Comparison of ENCODE assay signal across 10 cellular contexts in the genomic region with DNA sequence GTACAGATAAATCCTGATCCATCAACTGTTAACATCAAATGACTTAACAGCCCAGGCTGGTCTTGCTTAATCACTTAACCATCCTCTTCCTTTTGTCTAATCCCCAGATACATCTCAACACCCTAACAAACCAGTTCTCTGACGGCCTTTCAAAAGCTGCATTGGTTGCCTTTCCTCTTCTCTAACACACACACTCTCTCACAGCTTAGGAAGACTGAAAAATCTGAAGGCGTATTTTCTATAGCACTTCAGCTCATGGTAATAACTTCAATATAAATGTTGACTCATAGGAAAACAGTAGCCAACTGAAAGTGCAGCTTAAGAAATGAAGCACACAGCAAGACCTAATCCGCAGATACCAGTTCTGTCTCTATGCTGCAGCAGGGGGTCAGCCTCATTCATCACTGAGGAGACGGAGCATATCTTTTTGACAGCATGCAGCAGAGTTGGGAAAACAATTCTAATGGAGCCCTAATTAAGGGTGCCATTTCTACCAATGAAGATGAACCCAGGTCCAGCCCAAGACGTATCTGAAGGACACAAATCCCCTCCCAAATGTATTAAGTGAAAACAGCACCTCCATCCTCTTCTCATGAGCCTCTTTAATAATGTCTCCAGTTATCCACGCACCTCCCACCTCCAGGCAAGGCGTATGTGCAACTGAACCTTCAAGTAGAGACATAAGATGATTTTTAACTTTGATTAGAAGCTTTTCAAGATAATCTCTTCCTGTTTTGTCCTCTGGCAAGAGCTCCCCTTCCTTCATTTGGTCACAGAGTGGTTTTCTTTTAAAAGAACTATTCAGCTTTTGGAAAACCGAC.
DNase-seq lines count a peak whose midpoint lies in the region; ATAC-seq, FAIRE-seq and TF ChIP-seq lines count a peak whose summit lies in the region.
"Had no signal": no experiment of that assay in that cellular context is flagged by ENCODE, and none has a peak within 500 bp of the region (broad histone marks: within the 10 kb centered on the region; RNA-seq: fewer than 3 reads in every experiment).

No MANE protein-coding gene starts in this region.

- WGBS in esophagus muscularis mucosa = 51% methylated on average over 8 of the region's 8 CpGs

- FAIRE-seq in GM18507 (lab: Jason Lieb, UNC) = peak; percentile 45

- no peak overlapping the region for H3K27ac ChIP-seq in HCT116 (ENCODE audit: low read depth, low read length)
- H3K27ac ChIP-seq in effector memory CD4-positive, alpha-beta T cell (ENCODE audit: insufficient read depth, low read length, poor library complexity, severe bottlenecking) = no peak overlapping the region
- no peak overlapping the region for H3K27ac ChIP-seq in esophagus muscularis mucosa (replicated peaks in 1 of 4)

- no peak overlapping the region for H3K9ac ChIP-seq in HCT116 (ENCODE audit: low read length)

- H3K4me2 ChIP-seq in HCT116 (ENCODE audit: low read length) = peak overlapping the region; percentile 56

- no peak for DNase-seq in GM18507 (ENCODE audit: extremely low spot score, insufficient read length, low read depth)
- no peak for DNase-seq in HCT116 (ENCODE audit: low read depth, low spot score)
- peak; percentile 60 for DNase-seq in NOMO-1 treated with DMSO at 0.1 percent for 48 hours (lab: John Stamatoyannopoulos, UW; ENCODE audit: unreplicated experiment)
- no peak for DNase-seq in SW 1271 (lab: John Stamatoyannopoulos, UW)
- no peak for DNase-seq in left cardiac atrium
- DNase-seq in effector memory CD4-positive, alpha-beta T cell = no peak
- no peak for DNase-seq in esophagus muscularis mucosa (ENCODE audit: extremely low spot score)
- DNase-seq: head of caudate nucleus, NCI-H187 treated with DMSO at 0.1 percent for 48 hours had no signal

- no peak for TF ChIP-seq RAD21 in HCT116 (IDR thresholded peaks at IDR 0.05; ENCODE audit: low read depth)

- no peaks in the 10 kb centered on the region for H3K79me2 ChIP-seq in HCT116 (ENCODE audit: insufficient read depth, low read length)

- peak overlapping the region; percentile 38 for H2AFZ ChIP-seq in HCT116 (ENCODE audit: low read depth, low read length, poor library complexity, severe bottlenecking)

- TF ChIP-seq POLR2A in HCT116 (IDR thresholded peaks at IDR 0.05; ENCODE audit: borderline replicate concordance, extremely low read depth, insufficient read depth, insufficient read length) (no peak), esophagus muscularis mucosa (IDR thresholded peaks at IDR 0.05; ENCODE audit: low read depth) (no peak)

- H3K4me1 ChIP-seq in HCT116 (ENCODE audit: control insufficient read depth in 1 of 2, insufficient read depth in 2 of 2, low read length in 2 of 2) = peaks cover 0 to 10% of the 10 kb centered on the region in 2 experiments; a peak in 2 of 4 replicates
- H3K4me1 ChIP-seq in effector memory CD4-positive, alpha-beta T cell (ENCODE audit: control insufficient read depth, insufficient read depth, low read length, poor library complexity, severe bottlenecking) = no peaks in the 10 kb centered on the region
- H3K4me1 ChIP-seq in esophagus muscularis mucosa = no peaks in the 10 kb centered on the region

- CTCF ChIA-PET in HCT116 (lab: Charles Lee) = no interaction called here

- no peak overlapping the region for H3K4me3 ChIP-seq in HCT116 (replicated peaks in 1 of 2; ENCODE audit: low read depth in 1 of 2, low read length in 2 of 2)
- no peak overlapping the region for H3K4me3 ChIP-seq in effector memory CD4-positive, alpha-beta T cell (ENCODE audit: insufficient read depth, low read depth, low read length, poor library complexity, severe bottlenecking)
- no peak overlapping the region for H3K4me3 ChIP-seq in esophagus muscularis mucosa

- H3K9me2 ChIP-seq in HCT116 (ENCODE audit: insufficient read depth) = no peaks in the 10 kb centered on the region

- POLR2A ChIA-PET in HCT116 (lab: Charles Lee) = no interaction called here

- no TSS peak for BruUV-seq in HCT116 (replicated peaks; lab: Mats Ljungman, UMichigan)

- RAD21 ChIA-PET in HCT116 (lab: Charles Lee; ENCODE audit: low non-redundant PET in 1 of 2, low total read pairs in 2 of 2, uncharacterized antibody in 2 of 2, unreplicated experiment in 2 of 2) = no interaction called here

- H3K27me3 ChIP-seq in HCT116 (ENCODE audit: insufficient read depth, low read length) (no peaks in the 10 kb centered on the region), esophagus muscularis mucosa (peaks cover 0 to 23% (median 0%) of the 10 kb centered on the region in 4 donors)
- H3K27me3 ChIP-seq in effector memory CD4-positive, alpha-beta T cell (replicated peaks; ENCODE audit: control insufficient read depth, insufficient read depth, low read length, poor library complexity, severe bottlenecking) = no peaks in the 10 kb centered on the region

- no peak for TF ChIP-seq EP300 in esophagus muscularis mucosa (IDR thresholded peaks at IDR 0.05)

- intact Hi-C loops in HCT116 (cut with micrococcal nuclease) = no loop called here
- intact Hi-C loops in left cardiac atrium (cut with DNase I) = no loop called here
- intact Hi-C loops in esophagus muscularis mucosa (cut with DNase I) = no loop called here

- H3K9me3 ChIP-seq in HCT116 (ENCODE audit: control insufficient read depth in 1 of 2, insufficient read depth in 1 of 2, low read depth in 1 of 2, low read length in 2 of 2) (no peaks in the 10 kb centered on the region), esophagus muscularis mucosa (no peaks in the 10 kb centered on the region)
- H3K9me3 ChIP-seq in effector memory CD4-positive, alpha-beta T cell (ENCODE audit: control insufficient read depth, low read length) = no peaks in the 10 kb centered on the region

- H3K36me3 ChIP-seq in HCT116 (ENCODE audit: control insufficient read depth in 1 of 2, insufficient read depth in 2 of 2, low read length in 2 of 2) = no peaks in the 10 kb centered on the region
- H3K36me3 ChIP-seq in effector memory CD4-positive, alpha-beta T cell (ENCODE audit: control insufficient read depth, insufficient read depth, low read length) = no peaks in the 10 kb centered on the region
- H3K36me3 ChIP-seq in esophagus muscularis mucosa = no peaks in the 10 kb centered on the region

- ATAC-seq in HCT116 (no peak), esophagus mucosa (peak; percentile 95), left cardiac atrium (no peak)

- TF ChIP-seq CTCF in HCT116 (IDR thresholded peaks at IDR 0.05 in 2 of 3, conservative IDR thresholded peaks at IDR 0.05 in 1 of 3; ENCODE audit: borderline replicate concordance in 1 of 3, insufficient read depth in 1 of 3, low read depth in 2 of 3, low read length in 2 of 3) (no peak), esophagus muscularis mucosa (IDR thresholded peaks at IDR 0.05) (no peak)

- no peaks in the 10 kb centered on the region for H4K20me1 ChIP-seq in HCT116 (ENCODE audit: insufficient read depth)

TF ChIP-seq in HCT116, 20 proteins besides CTCF, POLR2A, EP300 and RAD21:
- TF ChIP-seq SP1 (IDR thresholded peaks at IDR 0.05; ENCODE audit: low read depth) (no peak), SIN3A (IDR thresholded peaks at IDR 0.05; ENCODE audit: low read depth) (no peak), SRF (IDR thresholded peaks at IDR 0.05; ENCODE audit: low read depth) (no peak), CEBPB (IDR thresholded peaks at IDR 0.05; ENCODE audit: low read depth) (no peak), ZNF274 (IDR thresholded peaks at IDR 0.05; ENCODE audit: low read depth, low read length) (no peak), TCF7L2 (IDR thresholded peaks at IDR 0.05; ENCODE audit: borderline replicate concordance, extremely low read depth, insufficient read depth, insufficient read length) (no peak), ZFX (IDR thresholded peaks at IDR 0.05) (no peak), EZH2 (IDR thresholded peaks at IDR 0.05) (no peak), EGR1 (IDR thresholded peaks at IDR 0.05; ENCODE audit: low read depth) (no peak)
- TF ChIP-seq, protein P1, sequence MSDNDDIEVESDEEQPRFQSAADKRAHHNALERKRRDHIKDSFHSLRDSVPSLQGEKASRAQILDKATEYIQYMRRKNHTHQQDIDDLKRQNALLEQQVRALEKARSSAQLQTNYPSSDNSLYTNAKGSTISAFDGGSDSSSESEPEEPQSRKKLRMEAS (IDR thresholded peaks at IDR 0.05) = no peak
TF ChIP-seq in HCT116: peak in this region for 0.
